ENCODE assay signal across 1 cellular context in the genomic region with DNA sequence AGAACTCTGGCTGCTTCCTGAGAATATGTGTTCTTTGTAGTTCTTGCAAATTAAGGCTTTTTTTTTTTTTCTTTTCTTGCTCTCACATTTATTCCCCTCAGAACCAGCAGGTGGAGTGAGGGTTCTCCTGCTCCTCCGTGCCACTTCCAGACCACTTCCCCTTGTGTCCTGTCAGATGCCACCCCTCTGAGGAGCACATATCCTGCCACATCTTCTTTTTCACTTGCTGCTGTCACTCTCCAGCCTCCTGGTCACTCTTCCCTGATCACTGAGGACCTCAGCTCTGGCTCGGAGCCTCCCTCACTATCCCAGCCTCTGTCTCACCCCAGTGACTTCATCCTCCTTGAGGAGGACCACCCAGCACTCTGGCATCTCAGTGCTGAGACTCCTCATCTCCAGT.
TF ChIP-seq lines count a peak whose summit lies in the region.

No MANE protein-coding gene starts in this region.

TF ChIP-seq in SK-N-SH treated with all-trans-retinoic acid at 6 μM for 48 hours, 23 proteins besides CTCF, POLR2A, EP300 and RAD21 (continued from another document):
- TF ChIP-seq, protein P1, sequence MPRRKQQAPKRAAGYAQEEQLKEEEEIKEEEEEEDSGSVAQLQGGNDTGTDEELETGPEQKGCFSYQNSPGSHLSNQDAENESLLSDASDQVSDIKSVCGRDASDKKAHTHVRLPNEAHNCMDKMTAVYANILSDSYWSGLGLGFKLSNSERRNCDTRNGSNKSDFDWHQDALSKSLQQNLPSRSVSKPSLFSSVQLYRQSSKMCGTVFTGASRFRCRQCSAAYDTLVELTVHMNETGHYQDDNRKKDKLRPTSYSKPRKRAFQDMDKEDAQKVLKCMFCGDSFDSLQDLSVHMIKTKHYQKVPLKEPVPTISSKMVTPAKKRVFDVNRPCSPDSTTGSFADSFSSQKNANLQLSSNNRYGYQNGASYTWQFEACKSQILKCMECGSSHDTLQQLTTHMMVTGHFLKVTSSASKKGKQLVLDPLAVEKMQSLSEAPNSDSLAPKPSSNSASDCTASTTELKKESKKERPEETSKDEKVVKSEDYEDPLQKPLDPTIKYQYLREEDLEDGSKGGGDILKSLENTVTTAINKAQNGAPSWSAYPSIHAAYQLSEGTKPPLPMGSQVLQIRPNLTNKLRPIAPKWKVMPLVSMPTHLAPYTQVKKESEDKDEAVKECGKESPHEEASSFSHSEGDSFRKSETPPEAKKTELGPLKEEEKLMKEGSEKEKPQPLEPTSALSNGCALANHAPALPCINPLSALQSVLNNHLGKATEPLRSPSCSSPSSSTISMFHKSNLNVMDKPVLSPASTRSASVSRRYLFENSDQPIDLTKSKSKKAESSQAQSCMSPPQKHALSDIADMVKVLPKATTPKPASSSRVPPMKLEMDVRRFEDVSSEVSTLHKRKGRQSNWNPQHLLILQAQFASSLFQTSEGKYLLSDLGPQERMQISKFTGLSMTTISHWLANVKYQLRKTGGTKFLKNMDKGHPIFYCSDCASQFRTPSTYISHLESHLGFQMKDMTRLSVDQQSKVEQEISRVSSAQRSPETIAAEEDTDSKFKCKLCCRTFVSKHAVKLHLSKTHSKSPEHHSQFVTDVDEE (CRISPR knock-in tag; IDR thresholded peaks at IDR 0.05), result no peak
- TF ChIP-seq CSDC2 (CRISPR knock-in tag; IDR thresholded peaks at IDR 0.05), result no peak
- TF ChIP-seq ZC3H10 (CRISPR knock-in tag; IDR thresholded peaks at IDR 0.05), result no peak
- TF ChIP-seq, protein P2, sequence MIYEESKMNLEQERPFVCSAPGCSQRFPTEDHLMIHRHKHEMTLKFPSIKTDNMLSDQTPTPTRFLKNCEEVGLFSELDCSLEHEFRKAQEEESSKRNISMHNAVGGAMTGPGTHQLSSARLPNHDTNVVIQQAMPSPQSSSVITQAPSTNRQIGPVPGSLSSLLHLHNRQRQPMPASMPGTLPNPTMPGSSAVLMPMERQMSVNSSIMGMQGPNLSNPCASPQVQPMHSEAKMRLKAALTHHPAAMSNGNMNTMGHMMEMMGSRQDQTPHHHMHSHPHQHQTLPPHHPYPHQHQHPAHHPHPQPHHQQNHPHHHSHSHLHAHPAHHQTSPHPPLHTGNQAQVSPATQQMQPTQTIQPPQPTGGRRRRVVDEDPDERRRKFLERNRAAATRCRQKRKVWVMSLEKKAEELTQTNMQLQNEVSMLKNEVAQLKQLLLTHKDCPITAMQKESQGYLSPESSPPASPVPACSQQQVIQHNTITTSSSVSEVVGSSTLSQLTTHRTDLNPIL (CRISPR knock-in tag; IDR thresholded peaks at IDR 0.05; ENCODE audit: low read depth), result no peak
- TF ChIP-seq, protein P3, sequence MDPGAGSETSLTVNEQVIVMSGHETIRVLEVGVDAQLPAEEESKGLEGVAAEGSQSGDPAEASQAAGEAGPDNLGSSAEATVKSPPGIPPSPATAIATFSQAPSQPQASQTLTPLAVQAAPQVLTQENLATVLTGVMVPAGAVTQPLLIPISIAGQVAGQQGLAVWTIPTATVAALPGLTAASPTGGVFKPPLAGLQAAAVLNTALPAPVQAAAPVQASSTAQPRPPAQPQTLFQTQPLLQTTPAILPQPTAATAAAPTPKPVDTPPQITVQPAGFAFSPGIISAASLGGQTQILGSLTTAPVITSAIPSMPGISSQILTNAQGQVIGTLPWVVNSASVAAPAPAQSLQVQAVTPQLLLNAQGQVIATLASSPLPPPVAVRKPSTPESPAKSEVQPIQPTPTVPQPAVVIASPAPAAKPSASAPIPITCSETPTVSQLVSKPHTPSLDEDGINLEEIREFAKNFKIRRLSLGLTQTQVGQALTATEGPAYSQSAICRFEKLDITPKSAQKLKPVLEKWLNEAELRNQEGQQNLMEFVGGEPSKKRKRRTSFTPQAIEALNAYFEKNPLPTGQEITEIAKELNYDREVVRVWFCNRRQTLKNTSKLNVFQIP (CRISPR knock-in tag; IDR thresholded peaks at IDR 0.05; ENCODE audit: borderline replicate concordance, low read depth), result no peak
- no peak for TF ChIP-seq SNAI2 (CRISPR knock-in tag; IDR thresholded peaks at IDR 0.05)
- no peak for TF ChIP-seq ZNF565 (CRISPR knock-in tag; conservative IDR thresholded peaks at IDR 0.05; ENCODE audit: low read depth)
- TF ChIP-seq ARNTL (CRISPR knock-in tag; IDR thresholded peaks at IDR 0.05; ENCODE audit: borderline replicate concordance, low read depth), result no peak
TF ChIP-seq in SK-N-SH treated with all-trans-retinoic acid at 6 μM for 48 hours: peak in this region for 0.
